In the genomic region with DNA sequence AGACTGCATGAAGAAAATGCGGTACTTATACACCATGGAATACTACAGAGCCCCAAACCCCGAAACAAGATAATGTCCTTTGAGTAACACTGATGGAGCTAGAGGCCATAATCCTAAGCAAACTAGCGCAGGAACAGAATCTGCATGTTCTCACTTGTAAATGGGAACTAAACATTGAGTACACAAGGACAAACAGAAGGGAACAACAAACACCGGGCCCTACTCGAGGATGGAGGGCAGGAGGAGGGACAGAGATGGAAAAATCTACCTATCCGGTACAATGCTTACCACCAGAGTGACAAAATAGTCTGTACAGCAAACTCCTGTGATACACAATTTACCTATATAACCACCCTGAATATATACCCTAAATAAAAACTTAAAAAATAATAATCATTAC, we compare ENCODE assay signal across 17 cellular contexts.
DNase-seq lines count a peak whose midpoint lies in the region; ATAC-seq and TF ChIP-seq lines count a peak whose summit lies in the region.
"Had no signal": no experiment of that assay in that cellular context is flagged by ENCODE, and none has a peak within 500 bp of the region (broad histone marks: within the 10 kb centered on the region; RNA-seq: fewer than 3 reads in every experiment).

No MANE protein-coding gene starts in this region.

- no peaks in the 10 kb centered on the region for H3K4me1 Mint-ChIP-seq in activated CD4-positive, alpha-beta T cell treated with anti-CD3 and anti-CD28 coated beads, Interleukin-2, amount 10 ng/mL, durations not matched to agents 7 days and 5 days

- H3K27ac ChIP-seq in 22Rv1 (peak overlapping the region; percentile 42; the same call in 1 of the 2 replicates), C4-2B (peak overlapping the region; percentile 24; the same call in 1 of the 2 replicates), VCaP (peak overlapping the region; percentile 45), prostate gland (no peak overlapping the region), lower lobe of right lung (no peak overlapping the region)
- H3K27ac ChIP-seq: BLaER1 had no signal

- 59% methylated on average over 6 of the region's 6 CpGs for WGBS in prostate gland

- no peaks in the 10 kb centered on the region for H3K9me3 Mint-ChIP-seq in activated CD4-positive, alpha-beta T cell treated with anti-CD3 and anti-CD28 coated beads, Interleukin-2, amount 10 ng/mL, durations not matched to agents 7 days and 5 days
- H3K9me3 Mint-ChIP-seq: CD8-positive, alpha-beta T cell had no signal

- H3K27me3 Mint-ChIP-seq in activated CD4-positive, alpha-beta T cell treated with anti-CD3 and anti-CD28 coated beads, Interleukin-2, amount 10 ng/mL, durations not matched to agents 7 days and 5 days, result no peaks in the 10 kb centered on the region
- H3K27me3 Mint-ChIP-seq: CD4-positive, alpha-beta T cell had no signal

- POLR2A ChIA-PET in activated CD4-positive, alpha-beta T cell treated with anti-CD3 and anti-CD28 coated beads, Interleukin-2, amount 10 ng/mL, durations not matched to agents 7 days and 5 days (lab: Charles Lee), result no interaction called here

- H3K4me3 ChIP-seq in prostate gland (no peak overlapping the region), lower lobe of right lung (no peak overlapping the region)
- H3K4me3 ChIP-seq: BLaER1 had no signal

- H3K27ac Mint-ChIP-seq in activated CD4-positive, alpha-beta T cell treated with anti-CD3 and anti-CD28 coated beads, Interleukin-2, amount 10 ng/mL, durations not matched to agents 7 days and 5 days, result no peak overlapping the region
- H3K27ac Mint-ChIP-seq: CD4-positive, alpha-beta T cell; CD8-positive, alpha-beta T cell had no signal

- CTCF ChIA-PET in activated CD4-positive, alpha-beta T cell treated with anti-CD3 and anti-CD28 coated beads, Interleukin-2, amount 10 ng/mL, durations not matched to agents 7 days and 5 days (lab: Charles Lee), result no interaction called here

- H3K4me3 Mint-ChIP-seq in activated CD4-positive, alpha-beta T cell treated with anti-CD3 and anti-CD28 coated beads, Interleukin-2, amount 10 ng/mL, durations not matched to agents 7 days and 5 days, result no peak overlapping the region
- H3K4me3 Mint-ChIP-seq: CD4-positive, alpha-beta T cell; CD8-positive, alpha-beta T cell had no signal

- H3K27me3 ChIP-seq in prostate gland (replicated peaks; ENCODE audit: insufficient read depth) (no peaks in the 10 kb centered on the region), lower lobe of right lung (ENCODE audit: low read depth) (no peaks in the 10 kb centered on the region)
- H3K27me3 ChIP-seq: BE2C, BLaER1 had no signal

- ATAC-seq in lower lobe of right lung, result no peak
- ATAC-seq: CD8-positive, alpha-beta T cell had no signal

- no peaks in the 10 kb centered on the region for H3K36me3 Mint-ChIP-seq in activated CD4-positive, alpha-beta T cell treated with anti-CD3 and anti-CD28 coated beads, Interleukin-2, amount 10 ng/mL, durations not matched to agents 7 days and 5 days (ENCODE audit: low read depth)
- H3K36me3 Mint-ChIP-seq: CD8-positive, alpha-beta T cell had no signal

- H3K9me3 ChIP-seq in prostate gland, result no peaks in the 10 kb centered on the region
- no peaks in the 10 kb centered on the region for H3K9me3 ChIP-seq in lower lobe of right lung
- H3K9me3 ChIP-seq: BE2C, BLaER1, Caco-2 had no signal

- no peaks in the 10 kb centered on the region for H3K4me1 ChIP-seq in prostate gland (replicated peaks)
- H3K4me1 ChIP-seq in lower lobe of right lung, result no peaks in the 10 kb centered on the region
- H3K4me1 ChIP-seq: BE2C, BLaER1, Caco-2 had no signal

- H3K36me3 ChIP-seq in prostate gland (no peaks in the 10 kb centered on the region), lower lobe of right lung (no peaks in the 10 kb centered on the region)
- H3K36me3 ChIP-seq: BE2C, BLaER1 had no signal

- no peak for TF ChIP-seq POLR2A in prostate gland (IDR thresholded peaks at IDR 0.05)

- intact Hi-C loops in prostate gland (cut with DNase I), result no loop called here
- intact Hi-C loops in lower lobe of right lung (cut with DNase I), result no loop called here

- DNase-seq in prostate gland (ENCODE audit: low spot score) (peak; percentile 6), lower lobe of right lung (no peak)
- DNase-seq in stimulated activated naive CD4-positive, alpha-beta T cell (lab: John Stamatoyannopoulos, UW), result no peak
- DNase-seq in activated CD4-positive, alpha-beta T cell treated with anti-CD3 and anti-CD28 coated beads, Interleukin-2, amount 10 ng/mL, durations not matched to agents 7 days and 5 days, result no peak
- DNase-seq: ACHN; BE2C; C1 segment of cervical spinal cord; Caco-2; Calu3; CD4-positive, alpha-beta T cell; CD8-positive, alpha-beta T cell; DMS79 treated with DMSO at 0.1 percent for 48 hours; GF-D8 had no signal

- TF ChIP-seq CTCF in 22Rv1 (IDR thresholded peaks at IDR 0.05) (no peak), C4-2B (conservative IDR thresholded peaks at IDR 0.05) (no peak), VCaP (conservative IDR thresholded peaks at IDR 0.05) (no peak), prostate gland (IDR thresholded peaks at IDR 0.05) (no peak), lower lobe of right lung (IDR thresholded peaks at IDR 0.05) (no peak)

Comparison
In these comparisons a context has a peak if more than half of its experiments do, and no peak if none do; other contexts are left out.
1. H3K27ac ChIP-seq: peak in 22Rv1 (single experiment), C4-2B (single experiment) and VCaP (single experiment); none in prostate gland (0 of 2) and lower lobe of right lung (single experiment).